In the genomic region with DNA sequence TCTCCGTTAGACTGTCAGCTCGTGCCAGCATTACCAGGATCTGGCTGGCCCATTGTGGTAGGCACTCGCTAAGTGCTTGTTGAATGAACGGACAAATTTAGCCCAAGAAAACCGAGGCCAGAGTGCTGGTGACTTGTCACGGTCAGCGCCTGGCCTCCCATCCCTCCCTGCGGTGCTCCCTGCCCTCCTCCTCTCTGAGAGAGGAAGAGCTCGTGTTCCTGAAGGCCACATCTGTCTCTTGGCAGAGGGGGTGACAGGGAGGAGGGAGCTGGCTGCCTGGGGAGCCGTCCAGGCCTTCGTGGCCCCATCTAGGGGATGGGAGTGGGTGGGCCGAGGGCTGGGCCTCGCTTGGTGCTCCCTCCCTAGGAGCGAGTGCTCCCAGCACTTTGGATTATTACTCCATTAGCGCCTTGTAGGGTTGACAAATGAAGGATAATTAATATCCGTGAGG, we compare ENCODE assay signal across 21 cellular contexts. TPM values are rescaled to one million over a fixed set of nuclear protein-coding genes. Genes with fewer than 3 reads are reported as not detected.
"Had no signal": no experiment of that assay in that cellular context is flagged by ENCODE, and none has a peak within 500 bp of the region (broad histone marks: within the 10 kb centered on the region; RNA-seq: fewer than 3 reads in every experiment).

No MANE protein-coding gene starts in this region.

- FAIRE-seq: endometrium, frontal cortex, keratinocyte had no signal

- H3K4me3 Mint-ChIP-seq: activated naive CD4-positive, alpha-beta T cell treated with anti-CD3 and anti-CD28 coated beads for 36 hours; activated naive CD8-positive, alpha-beta T cell treated with anti-CD3 and anti-CD28 coated beads, Interleukin-2, amount 50 U/mL, for 24 hours; activated T-helper 17 cell treated with anti-CD3 and anti-CD28 coated beads, Interleukin-2, amount 50 U/mL, for 72 hours; brain; central memory CD8-positive, alpha-beta T cell; stimulated activated naive CD8-positive, alpha-beta T cell treated with anti-CD3 and anti-CD28 coated beads, Interleukin-15, Interleukin-2, amounts not matched to agents 100 ng/mL and 50 ng/mL, for 24 hours had no signal

- DNase-seq: activated CD4-positive, alpha-beta T cell treated with anti-CD3 and anti-CD28 coated beads, Interleukin-2, amount 50 U/mL, for 4 hours; activated naive CD4-positive, alpha-beta T cell treated with anti-CD3 and anti-CD28 coated beads for 36 hours; activated naive CD8-positive, alpha-beta T cell treated with anti-CD3 and anti-CD28 coated beads, Interleukin-2, amount 50 U/mL, for 24 hours; activated T-cell treated with anti-CD3 and anti-CD28 coated beads for 4 hours; anterior cingulate cortex; erythroblast; trophoblast cell; WERI-Rb-1 had no signal

- H3K27me3 ChIP-seq: right atrium auricular region had no signal

- H3K4me1 ChIP-seq: prostate gland, right atrium auricular region had no signal

- H3K36me3 ChIP-seq: prostate gland, WERI-Rb-1 had no signal

- H3K4me3 ChIP-seq: coronary artery, prostate gland, right atrium auricular region had no signal

- H3K9me3 Mint-ChIP-seq: activated naive CD4-positive, alpha-beta T cell treated with anti-CD3 and anti-CD28 coated beads for 36 hours; activated naive CD8-positive, alpha-beta T cell treated with anti-CD3 and anti-CD28 coated beads, Interleukin-2, amount 50 U/mL, for 24 hours; activated T-helper 17 cell treated with anti-CD3 and anti-CD28 coated beads, Interleukin-2, amount 50 U/mL, for 72 hours; central memory CD8-positive, alpha-beta T cell; stimulated activated naive CD8-positive, alpha-beta T cell treated with anti-CD3 and anti-CD28 coated beads, Interleukin-15, Interleukin-2, amounts not matched to agents 100 ng/mL and 50 ng/mL, for 24 hours had no signal

- H3K9me3 ChIP-seq: prostate gland, right atrium auricular region had no signal

- H3K4me1 Mint-ChIP-seq: activated naive CD8-positive, alpha-beta T cell treated with anti-CD3 and anti-CD28 coated beads, Interleukin-2, amount 50 U/mL, for 24 hours; activated T-helper 17 cell treated with anti-CD3 and anti-CD28 coated beads, Interleukin-2, amount 50 U/mL, for 72 hours; central memory CD8-positive, alpha-beta T cell had no signal

- H3K27ac Mint-ChIP-seq: activated naive CD4-positive, alpha-beta T cell treated with anti-CD3 and anti-CD28 coated beads for 36 hours; activated naive CD8-positive, alpha-beta T cell treated with anti-CD3 and anti-CD28 coated beads, Interleukin-2, amount 50 U/mL, for 24 hours; activated T-helper 17 cell treated with anti-CD3 and anti-CD28 coated beads, Interleukin-2, amount 50 U/mL, for 72 hours; stimulated activated naive CD8-positive, alpha-beta T cell treated with anti-CD3 and anti-CD28 coated beads, Interleukin-15, Interleukin-2, amounts not matched to agents 100 ng/mL and 50 ng/mL, for 24 hours had no signal

- ATAC-seq: activated naive CD8-positive, alpha-beta T cell treated with anti-CD3 and anti-CD28 coated beads, Interleukin-2, amount 50 U/mL, for 24 hours; activated T-helper 17 cell treated with anti-CD3 and anti-CD28 coated beads, Interleukin-2, amount 50 U/mL, for 72 hours had no signal

- H3K27ac ChIP-seq: coronary artery, prostate gland, right atrium auricular region, WERI-Rb-1 had no signal

RNA-seq across cellular contexts. Expression of gene VSTM2L, which starts 36.8 kb away (rescaled TPM):
- total RNA-seq: activated CD8-positive, alpha-beta memory T cell treated with anti-CD3 and anti-CD28 coated beads for 36 hours; activated naive CD4-positive, alpha-beta T cell treated with anti-CD3 and anti-CD28 coated beads for 36 hours; activated T-helper 17 cell treated with anti-CD3 and anti-CD28 coated beads, Interleukin-2, amount 50 U/mL, for 72 hours; skeletal muscle tissue; T-helper 2 cell treated with Interferon-gamma antibody and Interleukin-4, amounts not matched to agents 100 ng/mL and 5 ng/mL, for 36 hours had no signal
